In genomic region chr22:30005213-30005857, GRCh38 we compare ENCODE assay signal across 8 cellular contexts.
DNase-seq lines count a peak whose midpoint lies in the region; ATAC-seq and TF ChIP-seq lines count a peak whose summit lies in the region.

No MANE protein-coding gene starts in this region.

- no peaks in the 10 kb centered on the region for H3K27me3 Mint-ChIP-seq in activated naive CD8-positive, alpha-beta T cell treated with anti-CD3 and anti-CD28 coated beads, Interleukin-2, amount 10 ng/mL, durations not matched to agents 7 days and 5 days

- H3K9me3 ChIP-seq in DOHH2 (ENCODE audit: control insufficient read depth, insufficient read depth, low read length) (no peaks in the 10 kb centered on the region), cardiac muscle cell (ENCODE audit: low read depth) (no peaks in the 10 kb centered on the region)

- H3K36me3 ChIP-seq in DOHH2 (ENCODE audit: control insufficient read depth, low read length) (peaks cover 6% of the 10 kb centered on the region; the same call in 1 of the 2 replicates), cardiac muscle cell (peaks cover 13% of the 10 kb centered on the region)

- 0 out of 2 replicates have a peak, but pooled peaks cover 3% of the 10 kb centered on the region for H3F3A ChIP-seq in DOHH2 (ENCODE audit: control insufficient read depth, insufficient read depth)

- DNase-seq in SKM-1 treated with dmso at 0.1 percent for 144 hours (lab: John Stamatoyannopoulos, UW; ENCODE audit: unreplicated experiment) (peak; percentile 30), cardiac muscle cell (ENCODE audit: low read depth in 1 of 2, low spot score in 1 of 2) (peak; percentile 69 to 80), pulmonary artery endothelial cell (ENCODE audit: low read depth, low spot score) (peak; percentile 17)
- peak; percentile 72 for DNase-seq in activated naive CD8-positive, alpha-beta T cell treated with anti-CD3 and anti-CD28 coated beads, Interleukin-2, amount 10 ng/mL, durations not matched to agents 7 days and 5 days

- no peaks in the 10 kb centered on the region for H3K79me2 ChIP-seq in DOHH2 (ENCODE audit: control insufficient read depth, low read length)

- H3K27ac ChIP-seq in DOHH2 (ENCODE audit: low read depth, low read length): no peak overlapping the region
- H3K27ac ChIP-seq in cardiac muscle cell: no peak overlapping the region

- no peak overlapping the region for H3K4me3 Mint-ChIP-seq in activated naive CD8-positive, alpha-beta T cell treated with anti-CD3 and anti-CD28 coated beads, Interleukin-2, amount 10 ng/mL, durations not matched to agents 7 days and 5 days

- H3K4me1 ChIP-seq in DOHH2 (ENCODE audit: control insufficient read depth, low read length) (no peaks in the 10 kb centered on the region), cardiac muscle cell (ENCODE audit: low read depth) (no peaks in the 10 kb centered on the region)

- H3K27me3 ChIP-seq in DOHH2 (ENCODE audit: control insufficient read depth, low read length) (no peaks in the 10 kb centered on the region), cardiac muscle cell (no peaks in the 10 kb centered on the region)

- H3K4me3 ChIP-seq in DOHH2 (ENCODE audit: low read length) (no peak overlapping the region), cardiac muscle cell (no peak overlapping the region)

- no peaks in the 10 kb centered on the region for H4K20me1 ChIP-seq in DOHH2 (ENCODE audit: control insufficient read depth, insufficient read depth, low read depth, low read length)

- no peaks in the 10 kb centered on the region for H3K9me3 Mint-ChIP-seq in activated naive CD8-positive, alpha-beta T cell treated with anti-CD3 and anti-CD28 coated beads, Interleukin-2, amount 10 ng/mL, durations not matched to agents 7 days and 5 days

- POLR2A ChIA-PET in activated naive CD8-positive, alpha-beta T cell treated with anti-CD3 and anti-CD28 coated beads, Interleukin-2, amount 10 ng/mL, durations not matched to agents 7 days and 5 days (lab: Charles Lee): interaction anchor here (1.2 kb wide), 1 partner anchor 167 kb away, joined by 3 read pairs; the partner anchor contains the start of gene ASCC2

- H3K4me2 ChIP-seq in DOHH2 (ENCODE audit: low read length): no peak overlapping the region

- peak; percentile 63 for ATAC-seq in activated naive CD8-positive, alpha-beta T cell treated with anti-CD3 and anti-CD28 coated beads, Interleukin-2, amount 10 ng/mL, durations not matched to agents 7 days and 5 days (ENCODE audit: low read depth)
- ATAC-seq in HG02970 (IDR thresholded peaks at IDR 0.05; ENCODE audit: low FRiP score, unreplicated experiment) (no peak), GM19463 (IDR thresholded peaks at IDR 0.05; ENCODE audit: unreplicated experiment) (no peak)

- no peak overlapping the region for H3K27ac Mint-ChIP-seq in activated naive CD8-positive, alpha-beta T cell treated with anti-CD3 and anti-CD28 coated beads, Interleukin-2, amount 10 ng/mL, durations not matched to agents 7 days and 5 days

- peaks cover 6% of the 10 kb centered on the region for H3K4me1 Mint-ChIP-seq in activated naive CD8-positive, alpha-beta T cell treated with anti-CD3 and anti-CD28 coated beads, Interleukin-2, amount 10 ng/mL, durations not matched to agents 7 days and 5 days

- TF ChIP-seq CTCF in DOHH2 (IDR thresholded peaks at IDR 0.05; ENCODE audit: low read depth, low read length, poor library complexity, severe bottlenecking): peak; percentile 98
- TF ChIP-seq CTCF in LNCAP (IDR thresholded peaks at IDR 0.05): peak; percentile 98
- TF ChIP-seq CTCF in cardiac muscle cell (IDR thresholded peaks at IDR 0.05; ENCODE audit: low read depth, low read length): peak; percentile 99

- H3K36me3 Mint-ChIP-seq in activated naive CD8-positive, alpha-beta T cell treated with anti-CD3 and anti-CD28 coated beads, Interleukin-2, amount 10 ng/mL, durations not matched to agents 7 days and 5 days: peaks cover 6% of the 10 kb centered on the region

- H3K9me2 ChIP-seq in DOHH2 (replicated peaks; ENCODE audit: control insufficient read depth, low read length): no peaks in the 10 kb centered on the region

Comparison
In these comparisons a context has a peak if more than half of its experiments do, and no peak if none do; other contexts are left out.
1. DNase-seq: peak in every context shown above with its lines; median percentile 74 in cardiac muscle cell; 72 in activated naive CD8-positive, alpha-beta T cell treated with anti-CD3 and anti-CD28 coated beads, Interleukin-2, amount 10 ng/mL, durations not matched to agents 7 days and 5 days; 30 in SKM-1 treated with dmso at 0.1 percent for 144 hours; 17 in pulmonary artery endothelial cell.